8 cellular contexts compared by ENCODE assay signal in the genomic region with DNA sequence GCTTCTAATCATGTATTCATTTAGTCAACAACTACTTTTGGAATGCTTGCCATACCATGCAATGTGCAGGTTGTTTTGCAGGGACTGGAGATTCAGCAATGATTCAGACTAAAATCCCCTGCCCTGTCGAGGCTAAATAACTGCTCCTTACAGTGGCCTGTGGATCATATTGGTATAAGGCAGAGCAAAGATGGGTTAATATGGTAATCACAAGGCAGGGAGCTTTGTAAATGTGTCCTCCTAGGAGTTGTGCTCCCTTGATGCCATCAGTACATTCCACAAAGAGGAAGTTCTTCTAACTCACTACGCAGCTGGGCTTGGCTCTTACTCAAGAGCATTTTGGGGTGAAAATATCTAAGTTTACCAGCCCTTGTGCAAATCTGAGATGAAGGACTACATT. TPM values are rescaled to one million over a fixed set of nuclear protein-coding genes. Genes with fewer than 3 reads are reported as not detected.
A peak's percentile ranks its signal among the peaks of the same experiment; 100 is the strongest.
DNase-seq lines count a peak whose midpoint lies in the region; ATAC-seq and TF ChIP-seq lines count a peak whose summit lies in the region.

No MANE protein-coding gene starts in this region.

- TF ChIP-seq CTCF in coronary artery (IDR thresholded peaks at IDR 0.05) (no peak), lower leg skin (IDR thresholded peaks at IDR 0.05) (no peak)

- intact Hi-C loops in lower leg skin (cut with DNase I; ENCODE audit: low total_unique reads) = no loop called here

- WGBS in lower leg skin, 2 donors = 2% methylated on average over 2 of the region's 2 CpGs

- peaks cover 0 to 5% of the 10 kb centered on the region in 2 donors for H3K36me3 ChIP-seq in mucosa of rectum (ENCODE audit: control insufficient read depth in 2 of 2, insufficient read depth in 2 of 2, low read length in 2 of 2)

- no peaks in the 10 kb centered on the region for H3K9me3 ChIP-seq in mucosa of rectum (ENCODE audit: control insufficient read depth in 2 of 2, low read length in 2 of 2)

- H3K9ac ChIP-seq in mucosa of rectum (ENCODE audit: low read depth in 1 of 2, low read length in 2 of 2) = peak overlapping the region; percentile 66 to 74

- H3K27ac ChIP-seq in coronary artery (peak overlapping the region; percentile 82 to 87), mucosa of rectum (ENCODE audit: low read depth in 2 of 2, low read length in 2 of 2) (peak overlapping the region; percentile 86 to 87)

- ATAC-seq in GM19328 (IDR thresholded peaks at IDR 0.05; ENCODE audit: unreplicated experiment) = peak; percentile 16

- DNase-seq in AML-193 (lab: John Stamatoyannopoulos, UW) (peak; percentile 79 to 82), OCI-M1 (lab: John Stamatoyannopoulos, UW) (peak; percentile 93), coronary artery (ENCODE audit: low spot score) (no peak), NCI-H1694 (lab: John Stamatoyannopoulos, UW) (no peak), SW480 (ENCODE audit: low spot score) (no peak), lower leg skin (ENCODE audit: low spot score in 2 of 2) (no peak)

- peak overlapping the region; percentile 66 for H3K4me3 ChIP-seq in coronary artery
- H3K4me3 ChIP-seq in mucosa of rectum (ENCODE audit: low read length in 2 of 2) = peak overlapping the region; percentile 87 to 96
- H3K4me3 ChIP-seq in lower leg skin (ENCODE audit: low read depth, poor library complexity, severe bottlenecking) = no peak overlapping the region

- H3K27me3 ChIP-seq in mucosa of rectum (ENCODE audit: control insufficient read depth in 2 of 2, insufficient read depth in 2 of 2, low read length in 2 of 2) = no peaks in the 10 kb centered on the region

- TF ChIP-seq POLR2A in lower leg skin (IDR thresholded peaks at IDR 0.05) = no peak

- H3K4me1 ChIP-seq in mucosa of rectum (ENCODE audit: control insufficient read depth in 2 of 2, insufficient read depth in 2 of 2, low read length in 2 of 2) = peaks cover 10 to 18% of the 10 kb centered on the region in 2 donors

RNA-seq across cellular contexts. Expression of gene IFIT2, which starts 0.6 kb away (rescaled TPM):
- total RNA-seq in lower leg skin = 1 to 10 TPM in 3 of 4 donors, under 1 TPM in 1; 0.67 to 2.2 (median 1.9) TPM

RNA-seq across cellular contexts. Expression of gene IFIT3, which starts 26.6 kb away (rescaled TPM):
- 1 to 10 TPM; 1.1 to 8.2 (median 3.7) TPM for total RNA-seq in lower leg skin

RNA-seq across cellular contexts. Expression of gene LIPA, which starts 49.7 kb away (rescaled TPM):
- 10 to 100 TPM; 12.5 to 22.8 (median 18.0) TPM for total RNA-seq in lower leg skin

Comparison
In these comparisons a context has a peak if more than half of its experiments do, and no peak if none do; other contexts are left out.
1. DNase-seq: peak in AML-193 (2 of 2) and OCI-M1 (single experiment); none in coronary artery (single experiment), NCI-H1694 (single experiment), SW480 (single experiment) and lower leg skin (0 of 2).